13 cellular contexts compared by ENCODE assay signal in the genomic region with DNA sequence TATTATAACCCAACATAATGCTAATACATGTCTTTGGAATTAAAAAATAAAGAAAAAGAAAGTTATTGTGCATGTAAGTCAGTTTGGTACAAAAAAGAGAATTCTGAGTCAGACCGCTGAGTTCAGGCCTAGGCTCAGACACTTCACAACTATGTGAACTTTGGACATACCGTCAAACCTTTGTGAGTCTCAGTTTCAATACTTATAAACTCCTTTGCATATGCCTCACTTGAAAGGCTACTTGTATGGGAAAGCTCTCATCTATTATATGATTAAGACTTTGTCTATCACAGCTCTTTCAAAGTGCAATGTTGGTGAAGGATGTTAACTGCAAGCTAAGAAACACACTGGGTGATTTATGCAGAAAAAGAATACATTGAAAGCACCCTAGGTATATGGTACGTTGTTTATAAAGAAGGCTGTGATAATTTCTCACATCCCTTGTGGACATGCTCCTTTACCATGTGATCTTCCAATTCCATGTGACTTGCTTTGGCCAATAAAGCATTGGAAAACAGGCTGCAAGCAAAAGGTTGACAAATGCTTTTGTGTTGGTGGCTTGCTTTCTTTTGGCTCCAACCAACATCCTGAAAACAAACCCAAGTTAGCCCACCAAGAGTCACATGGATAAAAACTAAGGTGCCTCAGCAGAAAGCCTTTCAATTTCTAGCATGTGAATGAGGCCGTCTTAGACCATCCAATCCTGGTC. TPM values are rescaled to one million over a fixed set of nuclear protein-coding genes. Genes with fewer than 3 reads are reported as not detected.
DNase-seq lines count a peak whose midpoint lies in the region; ATAC-seq lines count a peak whose summit lies in the region.
"Had no signal": no experiment of that assay in that cellular context is flagged by ENCODE, and none has a peak within 500 bp of the region (broad histone marks: within the 10 kb centered on the region; RNA-seq: fewer than 3 reads in every experiment).

No MANE protein-coding gene starts in this region.

- H3K4me1 ChIP-seq in CD8-positive, alpha-beta memory T cell (ENCODE audit: insufficient read depth, low read length), result no peaks in the 10 kb centered on the region
- no peaks in the 10 kb centered on the region for H3K4me1 ChIP-seq in neuronal stem cell (ENCODE audit: control insufficient read depth in 2 of 2, insufficient read depth in 1 of 2, low read depth in 1 of 2, low read length in 2 of 2)

- H4K91ac ChIP-seq in neuronal stem cell (ENCODE audit: low read depth, low read length, poor library complexity), result no peak overlapping the region

- H2BK5ac ChIP-seq in neuronal stem cell (ENCODE audit: low read length), result no peak overlapping the region

- no peak overlapping the region for H2BK12ac ChIP-seq in neuronal stem cell (ENCODE audit: low read length)

- H3K27me3 ChIP-seq in CD8-positive, alpha-beta memory T cell (ENCODE audit: insufficient read depth, low read length, poor library complexity, severe bottlenecking), result no peaks in the 10 kb centered on the region
- no peaks in the 10 kb centered on the region for H3K27me3 ChIP-seq in neuronal stem cell (ENCODE audit: control insufficient read depth in 3 of 3, insufficient read depth in 3 of 3, low read depth in 1 of 3, low read length in 3 of 3)
- H3K27me3 ChIP-seq: thyroid gland had no signal

- H3K18ac ChIP-seq in neuronal stem cell (ENCODE audit: low read length), result no peak overlapping the region

- H3K9me3 ChIP-seq in CD8-positive, alpha-beta memory T cell (ENCODE audit: low read length), result no peaks in the 10 kb centered on the region
- H3K9me3 ChIP-seq in neuronal stem cell (replicated peaks in 1 of 2; ENCODE audit: control insufficient read depth in 2 of 2, insufficient read depth in 1 of 2, low read depth in 1 of 2, low read length in 2 of 2), result no peaks in the 10 kb centered on the region
- H3K9me3 ChIP-seq: thyroid gland had no signal

- DNase-seq in CD8-positive, alpha-beta memory T cell, result no peak
- DNase-seq in SW 1271 (lab: John Stamatoyannopoulos, UW) (no peak), neuronal stem cell (ENCODE audit: low spot score) (no peak)
- DNase-seq in activated naive CD4-positive, alpha-beta T cell (lab: John Stamatoyannopoulos, UW), result no peak
- DNase-seq: activated T-cell treated with anti-CD3 and anti-CD28 coated beads, Interleukin-2, amount 50 U/mL, for 4 hours; CD4-positive, CD25-positive, alpha-beta regulatory T cell; hippocampal formation; thyroid gland had no signal

- no peak overlapping the region for H3K4ac ChIP-seq in neuronal stem cell (ENCODE audit: low read length)

- no peaks in the 10 kb centered on the region for H3K27me3 Mint-ChIP-seq in activated T-helper 17 cell treated with anti-CD3 and anti-CD28 coated beads, Interleukin-2, amount 50 U/mL, for 72 hours
- no peaks in the 10 kb centered on the region for H3K27me3 Mint-ChIP-seq in CD8-positive, alpha-beta memory T cell
- H3K27me3 Mint-ChIP-seq: brain; CD4-positive, CD25-positive, alpha-beta regulatory T cell had no signal

- no peak overlapping the region for H3K4me3 ChIP-seq in CD8-positive, alpha-beta memory T cell (ENCODE audit: low read length)
- no peak overlapping the region for H3K4me3 ChIP-seq in neuronal stem cell (ENCODE audit: low read length in 2 of 2)
- H3K4me3 ChIP-seq: thyroid gland had no signal

- H3K79me1 ChIP-seq in neuronal stem cell (ENCODE audit: low read depth, low read length), result no peaks in the 10 kb centered on the region

- no peaks in the 10 kb centered on the region for H3K4me1 Mint-ChIP-seq in activated T-helper 17 cell treated with anti-CD3 and anti-CD28 coated beads, Interleukin-2, amount 50 U/mL, for 72 hours
- no peaks in the 10 kb centered on the region for H3K4me1 Mint-ChIP-seq in CD8-positive, alpha-beta memory T cell
- H3K4me1 Mint-ChIP-seq: brain had no signal

- H3K4me2 ChIP-seq in neuronal stem cell (ENCODE audit: insufficient read depth, low read length, poor library complexity, severe bottlenecking), result no peak overlapping the region

- H3K23ac ChIP-seq in neuronal stem cell (ENCODE audit: low read depth, low read length, poor library complexity), result no peak overlapping the region

- no peak overlapping the region for H2AFZ ChIP-seq in neuronal stem cell (ENCODE audit: low read length)

- no peak overlapping the region for H2BK15ac ChIP-seq in neuronal stem cell (ENCODE audit: low read length)

- CTCF ChIA-PET in CD8-positive, alpha-beta memory T cell (lab: Charles Lee), result no interaction called here

- H4K8ac ChIP-seq in neuronal stem cell (ENCODE audit: low read depth, low read length), result no peak overlapping the region

- H3K4me3 Mint-ChIP-seq in activated T-helper 17 cell treated with anti-CD3 and anti-CD28 coated beads, Interleukin-2, amount 50 U/mL, for 72 hours, result no peak overlapping the region
- no peak overlapping the region for H3K4me3 Mint-ChIP-seq in CD8-positive, alpha-beta memory T cell
- H3K4me3 Mint-ChIP-seq: activated T-cell treated with anti-CD3 and anti-CD28 coated beads, Interleukin-2, amount 50 U/mL, for 4 hours; brain; CD4-positive, CD25-positive, alpha-beta regulatory T cell had no signal

- ATAC-seq in GM18511 (IDR thresholded peaks at IDR 0.05; ENCODE audit: unreplicated experiment) (peak; percentile 95), GM19463 (IDR thresholded peaks at IDR 0.05; ENCODE audit: unreplicated experiment) (peak; percentile 98), HG02943 (IDR thresholded peaks at IDR 0.05; ENCODE audit: low read depth, unreplicated experiment) (peak; percentile 84)
- ATAC-seq in activated T-helper 17 cell treated with anti-CD3 and anti-CD28 coated beads, Interleukin-2, amount 50 U/mL, for 72 hours (replicated peaks), result peak; percentile 42
- ATAC-seq: activated T-cell treated with anti-CD3 and anti-CD28 coated beads, Interleukin-2, amount 50 U/mL, for 4 hours had no signal

- no peak overlapping the region for H3K9ac ChIP-seq in neuronal stem cell (ENCODE audit: low read depth, low read length, poor library complexity)

- H3K36me3 ChIP-seq in CD8-positive, alpha-beta memory T cell (ENCODE audit: insufficient read depth, low read length), result peaks cover 3% of the 10 kb centered on the region
- peaks cover 9 to 84% of the 10 kb centered on the region in 2 donors for H3K36me3 ChIP-seq in neuronal stem cell (replicated peaks in 1 of 2; ENCODE audit: control insufficient read depth in 2 of 2, insufficient read depth in 2 of 2, low read length in 2 of 2)

- H3K14ac ChIP-seq in neuronal stem cell (ENCODE audit: low read length), result no peak overlapping the region

- peaks cover 78% of the 10 kb centered on the region for H3K36me3 Mint-ChIP-seq in activated T-helper 17 cell treated with anti-CD3 and anti-CD28 coated beads, Interleukin-2, amount 50 U/mL, for 72 hours (ENCODE audit: low read depth)
- peaks cover 10 to 52% (median 14%) of the 10 kb centered on the region in 3 donors for H3K36me3 Mint-ChIP-seq in CD8-positive, alpha-beta memory T cell

- POLR2A ChIA-PET in CD8-positive, alpha-beta memory T cell (lab: Charles Lee), result no interaction called here

- WGBS in neuronal stem cell (ENCODE audit: extremely low coverage in 2 of 2, insufficient read length in 2 of 2, insufficient replicate concordance in 1 of 2), 2 donors, result no CpG with 5 or more reads among the region's 4 CpGs

- no peaks in the 10 kb centered on the region for H3K9me3 Mint-ChIP-seq in activated T-helper 17 cell treated with anti-CD3 and anti-CD28 coated beads, Interleukin-2, amount 50 U/mL, for 72 hours
- no peaks in the 10 kb centered on the region for H3K9me3 Mint-ChIP-seq in CD8-positive, alpha-beta memory T cell
- H3K9me3 Mint-ChIP-seq: activated T-cell treated with anti-CD3 and anti-CD28 coated beads, Interleukin-2, amount 50 U/mL, for 4 hours; brain; CD4-positive, CD25-positive, alpha-beta regulatory T cell had no signal

- H3K27ac Mint-ChIP-seq in activated T-helper 17 cell treated with anti-CD3 and anti-CD28 coated beads, Interleukin-2, amount 50 U/mL, for 72 hours, result no peak overlapping the region
- H3K27ac Mint-ChIP-seq in CD8-positive, alpha-beta memory T cell, result no peak overlapping the region
- H3K27ac Mint-ChIP-seq: brain had no signal

- H3K27ac ChIP-seq in CD8-positive, alpha-beta memory T cell (ENCODE audit: low read depth, low read length), result no peak overlapping the region
- no peak overlapping the region for H3K27ac ChIP-seq in neuronal stem cell (replicated peaks; ENCODE audit: low read length)
- H3K27ac ChIP-seq: thyroid gland had no signal

- H2AK5ac ChIP-seq in neuronal stem cell (ENCODE audit: low read depth, low read length), result no peak overlapping the region

- no peak overlapping the region for H2BK120ac ChIP-seq in neuronal stem cell (ENCODE audit: low read depth, low read length)

RNA-seq across cellular contexts. Expression of gene INTS7, which starts 49.6 kb away (rescaled TPM):
- 10 to 100 TPM; 22.8 to 40.2 TPM for total RNA-seq in activated T-helper 17 cell treated with anti-CD3 and anti-CD28 coated beads, Interleukin-2, amount 50 U/mL, for 72 hours
- 10 to 100 TPM; 35.2 to 36.0 TPM for total RNA-seq in CD8-positive, alpha-beta memory T cell
- 11.5 TPM for polyA plus RNA-seq in CD8-positive, alpha-beta memory T cell
- polyA plus RNA-seq in neuronal stem cell (2013, experiment 1 of 2), result 11.6 TPM
- polyA plus RNA-seq in neuronal stem cell (2013, experiment 2 of 2), result 12.0 TPM

RNA-seq across cellular contexts. Expression of gene DTL, which starts 49.8 kb away (rescaled TPM):
- 10 to 100 TPM; 70.6 to 72.2 TPM for total RNA-seq in activated T-helper 17 cell treated with anti-CD3 and anti-CD28 coated beads, Interleukin-2, amount 50 U/mL, for 72 hours
- total RNA-seq in CD8-positive, alpha-beta memory T cell, result 10 to 100 TPM; 85.0 to 86.9 TPM
- 0.23 TPM for polyA plus RNA-seq in CD8-positive, alpha-beta memory T cell
- polyA plus RNA-seq in neuronal stem cell (2013, experiment 1 of 2), result 33.3 TPM
- 30.1 TPM for polyA plus RNA-seq in neuronal stem cell (2013, experiment 2 of 2)

Comparison
In these comparisons a context has a peak if more than half of its experiments do, and no peak if none do; other contexts are left out.
1. ATAC-seq: peak in every context shown above with its lines; median percentile 98 in GM19463; 95 in GM18511; 84 in HG02943; 42 in activated T-helper 17 cell treated with anti-CD3 and anti-CD28 coated beads, Interleukin-2, amount 50 U/mL, for 72 hours.